In genomic region chr20:1373614-1374013, GRCh38 we compare ENCODE assay signal across 14 cellular contexts. TPM values are rescaled to one million over a fixed set of nuclear protein-coding genes. Genes with fewer than 3 reads are reported as not detected.
DNase-seq lines count a peak whose midpoint lies in the region; ATAC-seq, FAIRE-seq and TF ChIP-seq lines count a peak whose summit lies in the region.
"Had no signal": no experiment of that assay in that cellular context is flagged by ENCODE, and none has a peak within 500 bp of the region (broad histone marks: within the 10 kb centered on the region; RNA-seq: fewer than 3 reads in every experiment).

No MANE protein-coding gene starts in this region.

- H3K9me3 ChIP-seq in HepG2 (ENCODE audit: low read length) (no peaks in the 10 kb centered on the region), right lobe of liver (no peaks in the 10 kb centered on the region), endothelial cell of umbilical vein (replicated peaks; ENCODE audit: control insufficient read depth, insufficient read depth, low read length) (no peaks in the 10 kb centered on the region)
- H3K9me3 ChIP-seq: body of pancreas had no signal

- DNase-seq in HepG2 (ENCODE audit: low spot score) (no peak), right lobe of liver (no peak), endothelial cell of umbilical vein (ENCODE audit: low read depth, low spot score) (peak; percentile 79), naive B cell (no peak), HPDE6-E6E7 (ENCODE audit: extremely low spot score) (no peak), GM19239 (ENCODE audit: insufficient read length, low spot score) (no peak)
- no peak for DNase-seq in NK-92 treated with Interleukin-12 subunit alpha and Interleukin-12 subunit beta, amount 100 ng/mL, for 24 hours (lab: John Stamatoyannopoulos, UW)
- DNase-seq: body of pancreas; NCI-H1436; NCI-H524; stimulated activated CD8-positive, alpha-beta memory T cell treated with anti-CD3 and anti-CD28 coated beads, Interleukin-4, amount 100 ng/mL, for 48 hours had no signal

- H3K9me1 ChIP-seq in endothelial cell of umbilical vein (replicated peaks; ENCODE audit: control insufficient read depth, extremely low read depth, insufficient read depth, low read length), result no peaks in the 10 kb centered on the region

- H3K4me2 ChIP-seq in HepG2 (ENCODE audit: low read depth, low read length) (no peak overlapping the region), endothelial cell of umbilical vein (ENCODE audit: insufficient read depth, low read length) (peak overlapping the region; percentile 13)

- H2AFZ ChIP-seq in HepG2 (ENCODE audit: low read length), result no peak overlapping the region
- H2AFZ ChIP-seq in endothelial cell of umbilical vein (ENCODE audit: low read depth, low read length), result no peak overlapping the region

- H3K9me3 Mint-ChIP-seq in naive B cell, result no peaks in the 10 kb centered on the region
- H3K9me3 Mint-ChIP-seq: IgD-negative memory B cell had no signal

- dilution Hi-C loops in endothelial cell of umbilical vein (cut with MboI; ENCODE audit: extremely low pct_ligation_motif_present, low sequenced_read_pairs), result no loop called here

- no peak for TF ChIP-seq RAD21 in HepG2 (CRISPR knock-in tag; IDR thresholded peaks at IDR 0.05)

- H3K4me1 ChIP-seq in HepG2 (ENCODE audit: insufficient read depth, low read length) (peaks cover 19% of the 10 kb centered on the region), right lobe of liver (peaks cover 0 to 26% (median 6%) of the 10 kb centered on the region in 4 donors), endothelial cell of umbilical vein (ENCODE audit: control insufficient read depth, extremely low read depth, insufficient read depth, low read length) (peaks cover 92% of the 10 kb centered on the region)

- BruUV-seq in HepG2 (replicated peaks; lab: Mats Ljungman, UMichigan) (no TSS peak), endothelial cell of umbilical vein (replicated peaks; lab: Mats Ljungman, UMichigan) (no TSS peak)

- H3K27ac ChIP-seq in HepG2 (ENCODE audit: extremely low read length, insufficient read depth, low read length), result no peak overlapping the region
- peak overlapping the region in 1 of 3 donors; percentile 28 for H3K27ac ChIP-seq in right lobe of liver
- peak overlapping the region; percentile 83 for H3K27ac ChIP-seq in endothelial cell of umbilical vein (ENCODE audit: insufficient read depth, low read depth, low read length)
- H3K27ac ChIP-seq: body of pancreas had no signal

- peaks cover 51% of the 10 kb centered on the region for H4K20me1 ChIP-seq in HepG2 (ENCODE audit: insufficient read depth, low read length)
- peaks cover 3% of the 10 kb centered on the region for H4K20me1 ChIP-seq in endothelial cell of umbilical vein (replicated peaks; ENCODE audit: control insufficient read depth, extremely low read depth, insufficient read depth, low read length)

- TF ChIP-seq CTCF in HepG2 (CRISPR knock-in tag; IDR thresholded peaks at IDR 0.05) (no peak), right lobe of liver (IDR thresholded peaks at IDR 0.05) (no peak), endothelial cell of umbilical vein (IDR thresholded peaks at IDR 0.05; ENCODE audit: extremely low read depth in 1 of 2, insufficient read depth in 1 of 2, low read depth in 1 of 2, low read length in 2 of 2) (no peak)

- WGBS in HepG2 (ENCODE audit: low lambda C conversion rate), result 99% methylated on average over 4 of the region's 4 CpGs
- WGBS in right lobe of liver (ENCODE audit: insufficient coverage, low coverage, low lambda C conversion rate, missing lambda C conversion rate), result 57% methylated on average over 4 of the region's 4 CpGs

- intact Hi-C loops in HepG2 (cut with micrococcal nuclease; ENCODE audit: unreplicated experiment) (no loop called here), right lobe of liver (cut with DNase I) (no loop called here), endothelial cell of umbilical vein (cut with micrococcal nuclease) (loop anchor here (1.0 to 2.0 kb wide), 3 partner anchors 18 to 64 kb away; no protein-coding TSS in a partner anchor)

- in situ Hi-C loops in HepG2 (cut with HindIII; ENCODE audit: extremely low pct_ligation_motif_present, low pct_unique_long_range_greater_than_20kb), result no loop called here

- TF ChIP-seq EP300 in HepG2 (IDR thresholded peaks at IDR 0.05; ENCODE audit: low read depth in 2 of 2, low read length in 2 of 2) (no peak), HepG2 (CRISPR knock-in tag; IDR thresholded peaks at IDR 0.05; ENCODE audit: borderline replicate concordance) (no peak)

- no peaks in the 10 kb centered on the region for H3K27me3 ChIP-seq in HepG2 (ENCODE audit: control insufficient read depth in 1 of 2, insufficient read depth in 2 of 2, low read length in 2 of 2)
- H3K27me3 ChIP-seq in right lobe of liver, result no peaks in the 10 kb centered on the region
- H3K27me3 ChIP-seq in endothelial cell of umbilical vein (ENCODE audit: control insufficient read depth in 2 of 2, insufficient read depth in 2 of 2, low read length in 2 of 2), result no peaks in the 10 kb centered on the region
- H3K27me3 ChIP-seq: body of pancreas had no signal

- TF ChIP-seq POLR2A in HepG2 (IDR thresholded peaks at IDR 0.05; ENCODE audit: insufficient read depth in 1 of 2, low read depth in 2 of 2, low read length in 2 of 2) (no peak), right lobe of liver (IDR thresholded peaks at IDR 0.05) (no peak), endothelial cell of umbilical vein (IDR thresholded peaks at IDR 0.05; ENCODE audit: low read depth, low read length) (peak; percentile 23)

- H3K4me3 Mint-ChIP-seq in naive B cell, result peak overlapping the region in 1 of 8 donors; percentile 33
- H3K4me3 Mint-ChIP-seq: IgD-negative memory B cell had no signal

- peaks cover 39 to 48% (median 47%) of the 10 kb centered on the region in 3 donors for H3K4me1 Mint-ChIP-seq in naive B cell

- FAIRE-seq in HepG2 (lab: Jason Lieb, UNC) (no peak), endothelial cell of umbilical vein (lab: Jason Lieb, UNC) (peak; percentile 61), GM19239 (lab: Jason Lieb, UNC) (no peak)
- FAIRE-seq: TTC549 had no signal

- peak overlapping the region in 4 of 6 donors; percentile 12 to 82 (median 49) for H3K27ac Mint-ChIP-seq in naive B cell

- no peaks in the 10 kb centered on the region for H3K27me3 Mint-ChIP-seq in naive B cell
- H3K27me3 Mint-ChIP-seq: IgD-negative memory B cell had no signal

- no peak overlapping the region for H3K9ac ChIP-seq in HepG2 (ENCODE audit: insufficient read depth, low read depth, low read length)
- peak overlapping the region; percentile 0 for H3K9ac ChIP-seq in endothelial cell of umbilical vein (replicated peaks; ENCODE audit: extremely low read depth, insufficient read depth, low read length)

- POLR2A ChIA-PET in HepG2 (lab: Yijun Ruan, JAX), result no interaction called here
- POLR2A ChIA-PET in endothelial cell of umbilical vein (lab: Charles Lee), result interaction anchor here (0.6 to 1.9 kb wide), 2 partner anchors 17 to 59 kb away, joined by 3 to 4 read pairs; no protein-coding TSS in a partner anchor

- peaks cover 31 to 68% of the 10 kb centered on the region in 2 experiments for H3K36me3 ChIP-seq in HepG2 (replicated peaks in 1 of 2; ENCODE audit: control insufficient read depth in 1 of 2, insufficient read depth in 2 of 2, low read length in 2 of 2)
- H3K36me3 ChIP-seq in right lobe of liver, result peaks cover 0 to 7% (median 4%) of the 10 kb centered on the region in 4 donors
- H3K36me3 ChIP-seq in endothelial cell of umbilical vein (ENCODE audit: control insufficient read depth in 2 of 2, extremely low read depth in 1 of 2, insufficient read depth in 2 of 2, low read length in 2 of 2), result peaks cover 19 to 24% of the 10 kb centered on the region in 2 experiments

- ATAC-seq in HepG2 (no peak), right lobe of liver (no peak), naive B cell (ENCODE audit: low read depth in 2 of 2) (no peak), HG03280 (IDR thresholded peaks at IDR 0.05; ENCODE audit: unreplicated experiment) (no peak)
- ATAC-seq: body of pancreas had no signal

- CTCF ChIA-PET in HepG2 (lab: Yijun Ruan, JAX; ENCODE audit: low intra/inter-chr PET ratio, low total read pairs) (no interaction called here), endothelial cell of umbilical vein (lab: Charles Lee) (interaction anchor here (0.9 to 2.9 kb wide), 6 partner anchors 18 to 64 kb away, joined by 3 to 22 read pairs (median 6); no protein-coding TSS in a partner anchor)

- peaks cover 45% of the 10 kb centered on the region for H3K79me2 ChIP-seq in HepG2 (ENCODE audit: insufficient read depth, low read length)
- H3K79me2 ChIP-seq in endothelial cell of umbilical vein (ENCODE audit: control insufficient read depth, insufficient read depth, low read length), result peaks cover 94% of the 10 kb centered on the region

- H3K36me3 Mint-ChIP-seq in naive B cell, result no peaks in the 10 kb centered on the region

- H3K4me3 ChIP-seq in HepG2 (replicated peaks in 1 of 3; ENCODE audit: insufficient read depth in 1 of 3, low read depth in 2 of 3, low read length in 3 of 3) (no peak overlapping the region), right lobe of liver (no peak overlapping the region), endothelial cell of umbilical vein (replicated peaks in 1 of 3; ENCODE audit: insufficient read depth in 1 of 3, low read depth in 1 of 3, low read length in 3 of 3) (no peak overlapping the region)
- H3K4me3 ChIP-seq: body of pancreas had no signal

RNA-seq across cellular contexts. Expression of gene FKBP1A, which starts 19.2 kb away (rescaled TPM):
- total RNA-seq in HepG2 (2016; rRNA removed; fragmentation: Illumina TruSeq; extraction: Trizol) (119 and 188 TPM in 2 replicates), right lobe of liver (10 to 100 TPM; 56.9 to 86.9 (median 63.4) TPM), endothelial cell of umbilical vein (968 and 982 TPM in 2 replicates)
- 32.5 and 44.9 TPM in 2 replicates for total RNA-seq in HepG2 (2016; cell fraction: cytosol; rRNA removed; fragmentation: Illumina TruSeq; extraction: Trizol; ENCODE audit: low read depth)
- 120 and 187 TPM in 2 replicates for total RNA-seq in HepG2 (2016; cell fraction: insoluble cytoplasmic fraction; rRNA removed; fragmentation: Illumina TruSeq; extraction: Trizol)
- total RNA-seq in HepG2 (2016; cell fraction: membrane; rRNA removed; fragmentation: Illumina TruSeq; extraction: Trizol), result 119 and 132 TPM in 2 replicates
- total RNA-seq in HepG2 (2016; cell fraction: nucleus; rRNA removed; fragmentation: Illumina TruSeq; extraction: Trizol), result 70.0 and 93.2 TPM in 2 replicates
- polyA plus RNA-seq in HepG2 (2011; rRNA removed) (436 and 468 TPM in 2 replicates), endothelial cell of umbilical vein (1,861 and 1,972 TPM in 2 replicates), naive B cell (ENCODE audit: low read depth in 6 of 6) (10 to 100 TPM; 56.4 to 80.3 (median 66.4) TPM)
- polyA plus RNA-seq in HepG2 (2011; cell fraction: cytosol; rRNA removed), result 445 and 560 TPM in 2 replicates
- 139 and 210 TPM in 2 replicates for polyA plus RNA-seq in HepG2 (2011; cell fraction: nucleus; rRNA removed)
- 286 and 329 TPM in 2 replicates for polyA plus RNA-seq in HepG2 (2012)
- polyA plus RNA-seq in HepG2 (2016; cell fraction: cytosol; fragmentation: Illumina TruSeq; extraction: Trizol; ENCODE audit: low read depth), result 115 and 137 TPM in 2 replicates
- polyA plus RNA-seq in HepG2 (2016; cell fraction: insoluble cytoplasmic fraction; fragmentation: Illumina TruSeq; extraction: Trizol; ENCODE audit: low read depth), result 594 and 645 TPM in 2 replicates
- 321 and 333 TPM in 2 replicates for polyA plus RNA-seq in HepG2 (2016; cell fraction: membrane; fragmentation: Illumina TruSeq; extraction: Trizol; ENCODE audit: low read depth)
- 249 and 270 TPM in 2 replicates for polyA plus RNA-seq in HepG2 (2016; cell fraction: nucleus; fragmentation: Illumina TruSeq; extraction: Trizol; ENCODE audit: insufficient read depth, low read depth)
- polyA minus RNA-seq in HepG2 (2011; rRNA and poly(A)+ RNA removed; ENCODE audit: low replicate concordance), result 241 and 466 TPM in 2 replicates
- polyA minus RNA-seq in HepG2 (2011; cell fraction: cytosol; rRNA and poly(A)+ RNA removed), result 119 and 130 TPM in 2 replicates
- 63.7 and 102 TPM in 2 replicates for polyA minus RNA-seq in HepG2 (2011; cell fraction: nucleus; rRNA and poly(A)+ RNA removed)
- polyA plus RNA-seq in endothelial cell of umbilical vein (2011; cell fraction: cytosol; rRNA removed), result 1,632 and 1,874 TPM in 2 replicates
- polyA plus RNA-seq in endothelial cell of umbilical vein (2011; cell fraction: nucleus; rRNA removed), result 571 and 678 TPM in 2 replicates
- polyA plus RNA-seq in endothelial cell of umbilical vein (2012), result 1,466 and 1,504 TPM in 2 replicates
- polyA minus RNA-seq in endothelial cell of umbilical vein, result 1,622 and 1,688 TPM in 2 replicates
- polyA minus RNA-seq in endothelial cell of umbilical vein (2011; cell fraction: cytosol; rRNA and poly(A)+ RNA removed), result 59.7 TPM
- polyA minus RNA-seq in endothelial cell of umbilical vein (2011; cell fraction: nucleus; rRNA and poly(A)+ RNA removed), result 209 and 300 TPM in 2 replicates

RNA-seq across cellular contexts. Expression of gene SDCBP2, which starts 44.7 kb away (rescaled TPM):
- 0.87 and 1.2 TPM in 2 replicates for total RNA-seq in HepG2 (2016; rRNA removed; fragmentation: Illumina TruSeq; extraction: Trizol)
- total RNA-seq in HepG2 (2016; cell fraction: cytosol; rRNA removed; fragmentation: Illumina TruSeq; extraction: Trizol; ENCODE audit: low read depth), result 0.79 and 0.91 TPM in 2 replicates
- total RNA-seq in HepG2 (2016; cell fraction: insoluble cytoplasmic fraction; rRNA removed; fragmentation: Illumina TruSeq; extraction: Trizol), result 0.89 and 1.1 TPM in 2 replicates
- total RNA-seq in HepG2 (2016; cell fraction: membrane; rRNA removed; fragmentation: Illumina TruSeq; extraction: Trizol), result 0.48 and 0.93 TPM in 2 replicates
- 0.66 and 0.81 TPM in 2 replicates for total RNA-seq in HepG2 (2016; cell fraction: nucleus; rRNA removed; fragmentation: Illumina TruSeq; extraction: Trizol)
- polyA plus RNA-seq in HepG2 (2011; rRNA removed), result 2.4 and 2.9 TPM in 2 replicates
- 2.5 and 3.1 TPM in 2 replicates for polyA plus RNA-seq in HepG2 (2011; cell fraction: cytosol; rRNA removed)
- 6.1 and 6.2 TPM in 2 replicates for polyA plus RNA-seq in HepG2 (2011; cell fraction: nucleus; rRNA removed)
- polyA plus RNA-seq in HepG2 (2012), result 2.1 and 4.3 TPM in 2 replicates
- 0.62 and 0.94 TPM in 2 replicates for polyA plus RNA-seq in HepG2 (2016; cell fraction: cytosol; fragmentation: Illumina TruSeq; extraction: Trizol; ENCODE audit: low read depth)
- polyA plus RNA-seq in HepG2 (2016; cell fraction: insoluble cytoplasmic fraction; fragmentation: Illumina TruSeq; extraction: Trizol; ENCODE audit: low read depth), result 0.67 and 0.96 TPM in 2 replicates
- polyA plus RNA-seq in HepG2 (2016; cell fraction: membrane; fragmentation: Illumina TruSeq; extraction: Trizol; ENCODE audit: low read depth), result 0.65 and 0.68 TPM in 2 replicates
- polyA plus RNA-seq in HepG2 (2016; cell fraction: nucleus; fragmentation: Illumina TruSeq; extraction: Trizol; ENCODE audit: insufficient read depth, low read depth), result 1.5 and 1.6 TPM in 2 replicates
- polyA minus RNA-seq in HepG2 (2011; rRNA and poly(A)+ RNA removed; ENCODE audit: low replicate concordance), result 0.42 and 0.92 TPM in 2 replicates
- 0.62 and 0.89 TPM in 2 replicates for polyA minus RNA-seq in HepG2 (2011; cell fraction: cytosol; rRNA and poly(A)+ RNA removed)
- polyA minus RNA-seq in HepG2 (2011; cell fraction: nucleus; rRNA and poly(A)+ RNA removed), result 0.37 and 0.64 TPM in 2 replicates
- 10 to 100 TPM in 3 of 6 experiments, 1 to 10 TPM in 3; 2.0 to 43.3 (median 16.6) TPM for total RNA-seq in right lobe of liver
- total RNA-seq in endothelial cell of umbilical vein, result 5.5 and 9.0 TPM in 2 replicates
- polyA plus RNA-seq in endothelial cell of umbilical vein, result 5.8 and 6.9 TPM in 2 replicates
- 4.6 and 5.5 TPM in 2 replicates for polyA plus RNA-seq in endothelial cell of umbilical vein (2011; cell fraction: cytosol; rRNA removed)
- 11.0 and 11.4 TPM in 2 replicates for polyA plus RNA-seq in endothelial cell of umbilical vein (2011; cell fraction: nucleus; rRNA removed)
- 3.1 and 4.8 TPM in 2 replicates for polyA plus RNA-seq in endothelial cell of umbilical vein (2012)
- polyA minus RNA-seq in endothelial cell of umbilical vein, result 1.2 and 2.7 TPM in 2 replicates
- polyA minus RNA-seq in endothelial cell of umbilical vein (2011; cell fraction: cytosol; rRNA and poly(A)+ RNA removed), result not detected
- polyA minus RNA-seq in endothelial cell of umbilical vein (2011; cell fraction: nucleus; rRNA and poly(A)+ RNA removed), result 2.2 and 2.3 TPM in 2 replicates
- 1 to 10 TPM in 2 of 6 donors, under 1 TPM in 3, not detected in 1; 0.60 to 1.4 (median 0.96) TPM for polyA plus RNA-seq in naive B cell (ENCODE audit: low read depth in 6 of 6)
